Comparison of ENCODE assay signal across 8 cellular contexts in genomic region chr17:39979021-39979660, GRCh38. TPM values are rescaled to one million over a fixed set of nuclear protein-coding genes. Genes with fewer than 3 reads are reported as not detected.
DNase-seq lines count a peak whose midpoint lies in the region; ATAC-seq and TF ChIP-seq lines count a peak whose summit lies in the region.

No MANE protein-coding gene starts in this region.

- H4K20me1 ChIP-seq in hepatocyte (ENCODE audit: insufficient read depth, poor library complexity, severe bottlenecking) = peaks cover 16% of the 10 kb centered on the region

- H3K4me3 ChIP-seq in SJSA1 = no peak overlapping the region
- no peak overlapping the region for H3K4me3 ChIP-seq in hepatocyte
- H3K4me3 ChIP-seq in thoracic aorta = no peak overlapping the region
- H3K4me3 ChIP-seq in ascending aorta = peak overlapping the region in 1 of 2 donors; percentile 88

- peaks cover 29% of the 10 kb centered on the region for H3K79me2 ChIP-seq in hepatocyte

- H3K27me3 ChIP-seq in SJSA1 (replicated peaks) (no peaks in the 10 kb centered on the region), hepatocyte (no peaks in the 10 kb centered on the region), thoracic aorta (replicated peaks; ENCODE audit: insufficient read depth) (no peaks in the 10 kb centered on the region), ascending aorta (no peaks in the 10 kb centered on the region)

- H3K9me3 Mint-ChIP-seq in activated T-cell treated with anti-CD3 and anti-CD28 coated beads, Interleukin-2, amount 50 U/mL, for 4 hours = no peaks in the 10 kb centered on the region

- peaks cover 29% of the 10 kb centered on the region for H3K4me1 Mint-ChIP-seq in activated T-cell treated with anti-CD3 and anti-CD28 coated beads, Interleukin-2, amount 50 U/mL, for 4 hours (ENCODE audit: low read depth)

- H3K36me3 ChIP-seq in SJSA1 (peaks cover 13% of the 10 kb centered on the region), hepatocyte (replicated peaks; ENCODE audit: insufficient read depth, low read depth) (no peaks in the 10 kb centered on the region), thoracic aorta (peaks cover under 1% of the 10 kb centered on the region), ascending aorta (peaks cover under 1% of the 10 kb centered on the region in 2 donors)

- H3K4me3 Mint-ChIP-seq in activated T-cell treated with anti-CD3 and anti-CD28 coated beads, Interleukin-2, amount 50 U/mL, for 4 hours = peak overlapping the region; percentile 11

- H3K36me3 Mint-ChIP-seq in activated T-cell treated with anti-CD3 and anti-CD28 coated beads, Interleukin-2, amount 50 U/mL, for 4 hours (ENCODE audit: insufficient read depth) = peaks cover 12% of the 10 kb centered on the region

- no peak overlapping the region for H2AFZ ChIP-seq in hepatocyte

- H3K4me1 ChIP-seq in SJSA1 (replicated peaks) (peaks cover 18% of the 10 kb centered on the region), hepatocyte (ENCODE audit: insufficient read depth) (peaks cover 12% of the 10 kb centered on the region), thoracic aorta (ENCODE audit: control insufficient read depth in 1 of 2, low read depth in 2 of 2) (peaks cover 16 to 33% of the 10 kb centered on the region in 2 donors), ascending aorta (peaks cover 9 to 15% of the 10 kb centered on the region in 2 donors)

- 71% methylated on average over 5 of the region's 5 CpGs for WGBS in hepatocyte (ENCODE audit: low lambda C conversion rate, missing lambda C conversion rate)

- no peaks in the 10 kb centered on the region for H3K27me3 Mint-ChIP-seq in activated T-cell treated with anti-CD3 and anti-CD28 coated beads, Interleukin-2, amount 50 U/mL, for 4 hours (ENCODE audit: low read depth)

- peak overlapping the region; percentile 78 for H3K4me2 ChIP-seq in hepatocyte

- no peak for DNase-seq in activated T-cell treated with anti-CD3 and anti-CD28 coated beads, Interleukin-2, amount 50 U/mL, for 4 hours
- DNase-seq in activated T-cell treated with anti-CD3 and anti-CD28 coated beads, Interleukin-2, amount 50 U/mL, for 1 hour = no peak
- peak; percentile 57 to 74 for DNase-seq in SJSA1 (ENCODE audit: low read depth in 1 of 2, low spot score in 2 of 2)
- peak; percentile 63 for DNase-seq in hepatocyte (ENCODE audit: low spot score)
- no peak for DNase-seq in thoracic aorta (ENCODE audit: low spot score)
- no peak for DNase-seq in ascending aorta (ENCODE audit: low spot score in 2 of 2)
- no peak for DNase-seq in mucosa of gallbladder (ENCODE audit: low spot score)
- no peak for DNase-seq in SKM-1 (lab: John Stamatoyannopoulos, UW; ENCODE audit: unreplicated experiment)

- H3K9me2 ChIP-seq in hepatocyte (replicated peaks; ENCODE audit: insufficient read depth) = no peaks in the 10 kb centered on the region

- H3K27ac ChIP-seq in SJSA1 (no peak overlapping the region), hepatocyte (peak overlapping the region; percentile 69), thoracic aorta (no peak overlapping the region), ascending aorta (no peak overlapping the region)

- TF ChIP-seq CTCF in hepatocyte (IDR thresholded peaks at IDR 0.05; ENCODE audit: poor library complexity) (no peak), thoracic aorta (IDR thresholded peaks at IDR 0.05) (no peak), ascending aorta (IDR thresholded peaks at IDR 0.05) (no peak)

- H3K9me3 ChIP-seq in SJSA1 (replicated peaks) = no peaks in the 10 kb centered on the region
- H3K9me3 ChIP-seq in hepatocyte (ENCODE audit: low read depth) = no peaks in the 10 kb centered on the region
- H3K9me3 ChIP-seq in thoracic aorta = no peaks in the 10 kb centered on the region
- no peaks in the 10 kb centered on the region for H3K9me3 ChIP-seq in ascending aorta

- intact Hi-C loops in ascending aorta (cut with DNase I) = no loop called here

- ATAC-seq in activated T-cell treated with anti-CD3 and anti-CD28 coated beads, Interleukin-2, amount 50 U/mL, for 4 hours = no peak
- peak; percentile 35 for ATAC-seq in thoracic aorta (ENCODE audit: insufficient number of reproducible peaks, low FRiP score, low read depth)

RNA-seq across cellular contexts. Expression of gene PSMD3, which starts 1.5 kb away (rescaled TPM):
- total RNA-seq in activated T-cell treated with anti-CD3 and anti-CD28 coated beads, Interleukin-2, amount 50 U/mL, for 4 hours = 100 to 1,000 TPM; 276 to 288 (median 280) TPM
- 98.3 and 167 TPM in 2 replicates for total RNA-seq in SJSA1 (2014; rRNA removed; shearing (Covaris generic))
- total RNA-seq in hepatocyte (71.9 and 92.1 TPM in 2 replicates), thoracic aorta (10 to 100 TPM; 68.8 to 74.2 TPM), ascending aorta (93.1 TPM), mucosa of gallbladder (69.5 TPM)
- 114 and 124 TPM in 2 replicates for polyA plus RNA-seq in hepatocyte

RNA-seq across cellular contexts. Expression of gene GSDMA, which starts 16.3 kb away (rescaled TPM):
- 1 to 10 TPM in 1 of 3 donors, under 1 TPM in 2; 0.32 to 1.6 (median 0.41) TPM for total RNA-seq in activated T-cell treated with anti-CD3 and anti-CD28 coated beads, Interleukin-2, amount 50 U/mL, for 4 hours
- total RNA-seq in SJSA1 (2014; rRNA removed; shearing (Covaris generic)) = not detected in 2 replicates
- total RNA-seq in hepatocyte (0.08 TPM in 1 of 2 replicates, not detected in the other), thoracic aorta (1 to 10 TPM in 1 of 2 donors, under 1 TPM in 1; 0.68 to 1.2 TPM), ascending aorta (not detected), mucosa of gallbladder (not detected)
- polyA plus RNA-seq in hepatocyte = 0.08 and 0.21 TPM in 2 replicates

RNA-seq across cellular contexts. Expression of gene CSF3, which starts 36.1 kb away (rescaled TPM):
- total RNA-seq in activated T-cell treated with anti-CD3 and anti-CD28 coated beads, Interleukin-2, amount 50 U/mL, for 4 hours = not detected
- not detected in 2 replicates for total RNA-seq in SJSA1 (2014; rRNA removed; shearing (Covaris generic))
- total RNA-seq in hepatocyte (0.12 TPM in 1 of 2 replicates, not detected in the other), thoracic aorta (10 to 100 TPM in 1 of 2 donors, not detected in 1; 43.2 TPM), ascending aorta (0.43 TPM), mucosa of gallbladder (not detected)
- polyA plus RNA-seq in hepatocyte = 0.36 TPM in 1 of 2 replicates, not detected in the other

RNA-seq across cellular contexts. Expression of gene LRRC3C, which starts 51.6 kb away (rescaled TPM):
- not detected for total RNA-seq in activated T-cell treated with anti-CD3 and anti-CD28 coated beads, Interleukin-2, amount 50 U/mL, for 4 hours
- not detected in 2 replicates for total RNA-seq in SJSA1 (2014; rRNA removed; shearing (Covaris generic))
- 0.57 TPM in 1 of 2 replicates, not detected in the other for total RNA-seq in hepatocyte
- not detected in 2 replicates for polyA plus RNA-seq in hepatocyte
- total RNA-seq in thoracic aorta = not detected
- not detected for total RNA-seq in ascending aorta
- total RNA-seq in mucosa of gallbladder = not detected

RNA-seq across cellular contexts. Expression of gene ORMDL3, which starts 51.7 kb away (rescaled TPM):
- total RNA-seq in activated T-cell treated with anti-CD3 and anti-CD28 coated beads, Interleukin-2, amount 50 U/mL, for 4 hours = 10 to 100 TPM; 48.9 to 71.0 (median 52.1) TPM
- 36.0 and 39.1 TPM in 2 replicates for total RNA-seq in SJSA1 (2014; rRNA removed; shearing (Covaris generic))
- total RNA-seq in hepatocyte = 52.8 and 73.3 TPM in 2 replicates
- 33.3 and 56.4 TPM in 2 replicates for polyA plus RNA-seq in hepatocyte
- 10 to 100 TPM; 43.3 to 64.0 TPM for total RNA-seq in thoracic aorta
- total RNA-seq in ascending aorta = 32.2 TPM
- 73.6 TPM for total RNA-seq in mucosa of gallbladder

Comparison
In these comparisons a context has a peak if more than half of its experiments do, and no peak if none do; other contexts are left out.
1. DNase-seq: peak in SJSA1 (2 of 2) and hepatocyte (single experiment); none in activated T-cell treated with anti-CD3 and anti-CD28 coated beads, Interleukin-2, amount 50 U/mL, for 4 hours (single experiment), activated T-cell treated with anti-CD3 and anti-CD28 coated beads, Interleukin-2, amount 50 U/mL, for 1 hour (single experiment), thoracic aorta (single experiment), ascending aorta (0 of 2), mucosa of gallbladder (single experiment) and SKM-1 (single experiment).